1 cellular context compared by ENCODE assay signal in the genomic region with DNA sequence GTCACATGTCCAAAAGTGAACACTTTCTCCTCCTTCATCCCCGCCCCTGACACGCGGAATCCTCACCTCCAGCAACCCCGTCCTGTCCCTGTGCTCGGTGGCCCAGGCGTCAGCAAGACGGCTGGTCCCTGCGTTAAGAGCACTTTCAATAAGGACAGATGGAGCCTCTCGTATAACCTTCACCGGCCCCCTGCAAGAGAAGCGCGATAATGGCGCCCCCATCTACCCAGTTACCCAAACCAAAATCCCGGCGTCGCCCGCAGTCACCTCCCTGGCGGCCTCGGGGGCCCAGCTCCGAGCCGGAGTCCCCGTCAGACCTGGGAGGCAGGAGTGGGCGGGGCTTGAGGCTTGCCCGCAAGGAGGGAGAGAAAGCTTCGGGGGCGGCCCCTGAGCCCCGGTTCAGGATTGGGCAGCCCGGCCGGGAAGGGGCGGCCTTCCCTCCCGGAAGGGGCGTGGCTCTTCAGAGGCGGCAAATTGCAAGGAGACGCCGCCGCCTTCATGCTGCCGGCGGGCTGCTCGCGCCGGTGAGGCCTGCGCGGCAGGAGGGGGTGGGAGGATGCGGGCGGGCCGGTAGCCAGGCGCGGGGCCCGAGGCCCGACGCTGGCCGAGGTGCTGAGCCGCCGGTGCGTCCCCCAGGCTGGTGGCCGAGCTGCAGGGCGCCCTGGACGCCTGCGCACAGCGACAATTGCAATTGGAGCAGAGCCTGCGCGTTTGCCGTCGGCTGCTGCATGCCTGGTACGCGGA.
TF ChIP-seq lines count a peak whose summit lies in the region.

A gene with protein sequence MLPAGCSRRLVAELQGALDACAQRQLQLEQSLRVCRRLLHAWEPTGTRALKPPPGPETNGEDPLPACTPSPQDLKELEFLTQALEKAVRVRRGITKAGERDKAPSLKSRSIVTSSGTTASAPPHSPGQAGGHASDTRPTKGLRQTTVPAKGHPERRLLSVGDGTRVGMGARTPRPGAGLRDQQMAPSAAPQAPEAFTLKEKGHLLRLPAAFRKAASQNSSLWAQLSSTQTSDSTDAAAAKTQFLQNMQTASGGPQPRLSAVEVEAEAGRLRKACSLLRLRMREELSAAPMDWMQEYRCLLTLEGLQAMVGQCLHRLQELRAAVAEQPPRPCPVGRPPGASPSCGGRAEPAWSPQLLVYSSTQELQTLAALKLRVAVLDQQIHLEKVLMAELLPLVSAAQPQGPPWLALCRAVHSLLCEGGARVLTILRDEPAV (plus strand): TSS at position 463 of the 744 bp plus-strand sequence. CDS start 36 bp downstream, at position 499.

TF ChIP-seq in K562, 482 proteins besides CTCF, POLR2A, EP300 and RAD21 (continued from another document and continues in another):
- TF ChIP-seq CTBP1 (IDR thresholded peaks at IDR 0.05; ENCODE audit: borderline replicate concordance) (peak; percentile 56), ZFX (CRISPR knock-in tag; IDR thresholded peaks at IDR 0.05) (peak; percentile 55), EWSR1 (IDR thresholded peaks at IDR 0.05; ENCODE audit: borderline replicate concordance, low read depth, partially characterized antibody) (no peak), ZNF668 (CRISPR knock-in tag; IDR thresholded peaks at IDR 0.05) (no peak), ZNF589 (CRISPR knock-in tag; IDR thresholded peaks at IDR 0.05; ENCODE audit: low read depth) (no peak), NR2F6 (CRISPR knock-in tag; IDR thresholded peaks at IDR 0.05) (no peak), ZNF431 (CRISPR knock-in tag; IDR thresholded peaks at IDR 0.05) (no peak), YBX1 (IDR thresholded peaks at IDR 0.05) (no peak), SMARCC2 (IDR thresholded peaks at IDR 0.05; ENCODE audit: low read depth) (no peak), ZNF12 (CRISPR knock-in tag; IDR thresholded peaks at IDR 0.05) (no peak), L3MBTL2 (IDR thresholded peaks at IDR 0.05) (peak; percentile 91), FOXK2 (conservative IDR thresholded peaks at IDR 0.05 in 1 of 2, IDR thresholded peaks at IDR 0.05 in 1 of 2; ENCODE audit: low read depth in 2 of 2) (no peak), ZNF717 (CRISPR knock-in tag; IDR thresholded peaks at IDR 0.05) (no peak), CC2D1A (IDR thresholded peaks at IDR 0.05) (no peak), PYGO2 (tag; IDR thresholded peaks at IDR 0.05) (no peak), FOXK1 (CRISPR knock-in tag; IDR thresholded peaks at IDR 0.05; ENCODE audit: borderline replicate concordance) (no peak), ZNF282 (CRISPR knock-in tag; IDR thresholded peaks at IDR 0.05) (0 out of 2 replicates have a peak, but pooled peaks have one; percentile 29), POLR3G (IDR thresholded peaks at IDR 0.05; ENCODE audit: extremely low read depth, insufficient read length, insufficient replicate concordance) (no peak), OTX1 (CRISPR knock-in tag; IDR thresholded peaks at IDR 0.05) (no peak), EHMT2 (IDR thresholded peaks at IDR 0.05) (no peak), CHCHD3 (CRISPR knock-in tag; IDR thresholded peaks at IDR 0.05) (no peak), HIVEP1 (CRISPR knock-in tag; IDR thresholded peaks at IDR 0.05) (no peak), RBFOX2 (IDR thresholded peaks at IDR 0.05; ENCODE audit: low read depth, low read length) (peak; percentile 79), GABPA (tag; conservative IDR thresholded peaks at IDR 0.05; ENCODE audit: low read depth) (peak; percentile 93), HMGN3 (IDR thresholded peaks at IDR 0.05; ENCODE audit: borderline replicate concordance, extremely low read depth, insufficient read length, low read depth, low read length) (peak; percentile 35), NELFE (IDR thresholded peaks at IDR 0.05; ENCODE audit: insufficient read depth, insufficient read length) (no peak), RBM34 (IDR thresholded peaks at IDR 0.05; ENCODE audit: borderline replicate concordance, insufficient read depth, low read length) (no peak), CCAR2 (IDR thresholded peaks at IDR 0.05; ENCODE audit: low read depth, low read length) (no peak), SP2 (IDR thresholded peaks at IDR 0.05; ENCODE audit: extremely low read depth, low read depth, low read length, poor library complexity, severe bottlenecking) (no peak)
- TF ChIP-seq, protein P1, sequence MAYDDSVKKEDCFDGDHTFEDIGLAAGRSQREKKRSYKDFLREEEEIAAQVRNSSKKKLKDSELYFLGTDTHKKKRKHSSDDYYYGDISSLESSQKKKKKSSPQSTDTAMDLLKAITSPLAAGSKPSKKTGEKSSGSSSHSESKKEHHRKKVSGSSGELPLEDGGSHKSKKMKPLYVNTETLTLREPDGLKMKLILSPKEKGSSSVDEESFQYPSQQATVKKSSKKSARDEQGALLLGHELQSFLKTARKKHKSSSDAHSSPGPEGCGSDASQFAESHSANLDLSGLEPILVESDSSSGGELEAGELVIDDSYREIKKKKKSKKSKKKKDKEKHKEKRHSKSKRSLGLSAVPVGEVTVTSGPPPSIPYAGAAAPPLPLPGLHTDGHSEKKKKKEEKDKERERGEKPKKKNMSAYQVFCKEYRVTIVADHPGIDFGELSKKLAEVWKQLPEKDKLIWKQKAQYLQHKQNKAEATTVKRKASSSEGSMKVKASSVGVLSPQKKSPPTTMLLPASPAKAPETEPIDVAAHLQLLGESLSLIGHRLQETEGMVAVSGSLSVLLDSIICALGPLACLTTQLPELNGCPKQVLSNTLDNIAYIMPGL (CRISPR knock-in tag; IDR thresholded peaks at IDR 0.05): no peak
- TF ChIP-seq, protein P2, sequence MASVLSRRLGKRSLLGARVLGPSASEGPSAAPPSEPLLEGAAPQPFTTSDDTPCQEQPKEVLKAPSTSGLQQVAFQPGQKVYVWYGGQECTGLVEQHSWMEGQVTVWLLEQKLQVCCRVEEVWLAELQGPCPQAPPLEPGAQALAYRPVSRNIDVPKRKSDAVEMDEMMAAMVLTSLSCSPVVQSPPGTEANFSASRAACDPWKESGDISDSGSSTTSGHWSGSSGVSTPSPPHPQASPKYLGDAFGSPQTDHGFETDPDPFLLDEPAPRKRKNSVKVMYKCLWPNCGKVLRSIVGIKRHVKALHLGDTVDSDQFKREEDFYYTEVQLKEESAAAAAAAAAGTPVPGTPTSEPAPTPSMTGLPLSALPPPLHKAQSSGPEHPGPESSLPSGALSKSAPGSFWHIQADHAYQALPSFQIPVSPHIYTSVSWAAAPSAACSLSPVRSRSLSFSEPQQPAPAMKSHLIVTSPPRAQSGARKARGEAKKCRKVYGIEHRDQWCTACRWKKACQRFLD (CRISPR knock-in tag; IDR thresholded peaks at IDR 0.05): peak; percentile 61; the same call in 1 of the 2 replicates
- TF ChIP-seq, protein P3, sequence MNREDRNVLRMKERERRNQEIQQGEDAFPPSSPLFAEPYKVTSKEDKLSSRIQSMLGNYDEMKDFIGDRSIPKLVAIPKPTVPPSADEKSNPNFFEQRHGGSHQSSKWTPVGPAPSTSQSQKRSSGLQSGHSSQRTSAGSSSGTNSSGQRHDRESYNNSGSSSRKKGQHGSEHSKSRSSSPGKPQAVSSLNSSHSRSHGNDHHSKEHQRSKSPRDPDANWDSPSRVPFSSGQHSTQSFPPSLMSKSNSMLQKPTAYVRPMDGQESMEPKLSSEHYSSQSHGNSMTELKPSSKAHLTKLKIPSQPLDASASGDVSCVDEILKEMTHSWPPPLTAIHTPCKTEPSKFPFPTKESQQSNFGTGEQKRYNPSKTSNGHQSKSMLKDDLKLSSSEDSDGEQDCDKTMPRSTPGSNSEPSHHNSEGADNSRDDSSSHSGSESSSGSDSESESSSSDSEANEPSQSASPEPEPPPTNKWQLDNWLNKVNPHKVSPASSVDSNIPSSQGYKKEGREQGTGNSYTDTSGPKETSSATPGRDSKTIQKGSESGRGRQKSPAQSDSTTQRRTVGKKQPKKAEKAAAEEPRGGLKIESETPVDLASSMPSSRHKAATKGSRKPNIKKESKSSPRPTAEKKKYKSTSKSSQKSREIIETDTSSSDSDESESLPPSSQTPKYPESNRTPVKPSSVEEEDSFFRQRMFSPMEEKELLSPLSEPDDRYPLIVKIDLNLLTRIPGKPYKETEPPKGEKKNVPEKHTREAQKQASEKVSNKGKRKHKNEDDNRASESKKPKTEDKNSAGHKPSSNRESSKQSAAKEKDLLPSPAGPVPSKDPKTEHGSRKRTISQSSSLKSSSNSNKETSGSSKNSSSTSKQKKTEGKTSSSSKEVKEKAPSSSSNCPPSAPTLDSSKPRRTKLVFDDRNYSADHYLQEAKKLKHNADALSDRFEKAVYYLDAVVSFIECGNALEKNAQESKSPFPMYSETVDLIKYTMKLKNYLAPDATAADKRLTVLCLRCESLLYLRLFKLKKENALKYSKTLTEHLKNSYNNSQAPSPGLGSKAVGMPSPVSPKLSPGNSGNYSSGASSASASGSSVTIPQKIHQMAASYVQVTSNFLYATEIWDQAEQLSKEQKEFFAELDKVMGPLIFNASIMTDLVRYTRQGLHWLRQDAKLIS (CRISPR knock-in tag; IDR thresholded peaks at IDR 0.05): 0 out of 2 replicates have a peak, but pooled peaks have one; percentile 53
- TF ChIP-seq, protein P4, sequence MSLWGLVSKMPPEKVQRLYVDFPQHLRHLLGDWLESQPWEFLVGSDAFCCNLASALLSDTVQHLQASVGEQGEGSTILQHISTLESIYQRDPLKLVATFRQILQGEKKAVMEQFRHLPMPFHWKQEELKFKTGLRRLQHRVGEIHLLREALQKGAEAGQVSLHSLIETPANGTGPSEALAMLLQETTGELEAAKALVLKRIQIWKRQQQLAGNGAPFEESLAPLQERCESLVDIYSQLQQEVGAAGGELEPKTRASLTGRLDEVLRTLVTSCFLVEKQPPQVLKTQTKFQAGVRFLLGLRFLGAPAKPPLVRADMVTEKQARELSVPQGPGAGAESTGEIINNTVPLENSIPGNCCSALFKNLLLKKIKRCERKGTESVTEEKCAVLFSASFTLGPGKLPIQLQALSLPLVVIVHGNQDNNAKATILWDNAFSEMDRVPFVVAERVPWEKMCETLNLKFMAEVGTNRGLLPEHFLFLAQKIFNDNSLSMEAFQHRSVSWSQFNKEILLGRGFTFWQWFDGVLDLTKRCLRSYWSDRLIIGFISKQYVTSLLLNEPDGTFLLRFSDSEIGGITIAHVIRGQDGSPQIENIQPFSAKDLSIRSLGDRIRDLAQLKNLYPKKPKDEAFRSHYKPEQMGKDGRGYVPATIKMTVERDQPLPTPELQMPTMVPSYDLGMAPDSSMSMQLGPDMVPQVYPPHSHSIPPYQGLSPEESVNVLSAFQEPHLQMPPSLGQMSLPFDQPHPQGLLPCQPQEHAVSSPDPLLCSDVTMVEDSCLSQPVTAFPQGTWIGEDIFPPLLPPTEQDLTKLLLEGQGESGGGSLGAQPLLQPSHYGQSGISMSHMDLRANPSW (CRISPR knock-in tag; IDR thresholded peaks at IDR 0.05): 0 out of 2 replicates have a peak, but pooled peaks have one; percentile 58
- TF ChIP-seq, protein P5, sequence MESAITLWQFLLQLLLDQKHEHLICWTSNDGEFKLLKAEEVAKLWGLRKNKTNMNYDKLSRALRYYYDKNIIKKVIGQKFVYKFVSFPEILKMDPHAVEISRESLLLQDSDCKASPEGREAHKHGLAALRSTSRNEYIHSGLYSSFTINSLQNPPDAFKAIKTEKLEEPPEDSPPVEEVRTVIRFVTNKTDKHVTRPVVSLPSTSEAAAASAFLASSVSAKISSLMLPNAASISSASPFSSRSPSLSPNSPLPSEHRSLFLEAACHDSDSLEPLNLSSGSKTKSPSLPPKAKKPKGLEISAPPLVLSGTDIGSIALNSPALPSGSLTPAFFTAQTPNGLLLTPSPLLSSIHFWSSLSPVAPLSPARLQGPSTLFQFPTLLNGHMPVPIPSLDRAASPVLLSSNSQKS (CRISPR knock-in tag; IDR thresholded peaks at IDR 0.05): no peak
- TF ChIP-seq, protein P6, sequence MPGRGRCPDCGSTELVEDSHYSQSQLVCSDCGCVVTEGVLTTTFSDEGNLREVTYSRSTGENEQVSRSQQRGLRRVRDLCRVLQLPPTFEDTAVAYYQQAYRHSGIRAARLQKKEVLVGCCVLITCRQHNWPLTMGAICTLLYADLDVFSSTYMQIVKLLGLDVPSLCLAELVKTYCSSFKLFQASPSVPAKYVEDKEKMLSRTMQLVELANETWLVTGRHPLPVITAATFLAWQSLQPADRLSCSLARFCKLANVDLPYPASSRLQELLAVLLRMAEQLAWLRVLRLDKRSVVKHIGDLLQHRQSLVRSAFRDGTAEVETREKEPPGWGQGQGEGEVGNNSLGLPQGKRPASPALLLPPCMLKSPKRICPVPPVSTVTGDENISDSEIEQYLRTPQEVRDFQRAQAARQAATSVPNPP (IDR thresholded peaks at IDR 0.05; ENCODE audit: borderline replicate concordance, insufficient read depth, insufficient read length): no peak
- TF ChIP-seq, protein P7, sequence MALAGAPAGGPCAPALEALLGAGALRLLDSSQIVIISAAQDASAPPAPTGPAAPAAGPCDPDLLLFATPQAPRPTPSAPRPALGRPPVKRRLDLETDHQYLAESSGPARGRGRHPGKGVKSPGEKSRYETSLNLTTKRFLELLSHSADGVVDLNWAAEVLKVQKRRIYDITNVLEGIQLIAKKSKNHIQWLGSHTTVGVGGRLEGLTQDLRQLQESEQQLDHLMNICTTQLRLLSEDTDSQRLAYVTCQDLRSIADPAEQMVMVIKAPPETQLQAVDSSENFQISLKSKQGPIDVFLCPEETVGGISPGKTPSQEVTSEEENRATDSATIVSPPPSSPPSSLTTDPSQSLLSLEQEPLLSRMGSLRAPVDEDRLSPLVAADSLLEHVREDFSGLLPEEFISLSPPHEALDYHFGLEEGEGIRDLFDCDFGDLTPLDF (CRISPR knock-in tag; IDR thresholded peaks at IDR 0.05): 0 out of 2 replicates have a peak, but pooled peaks have one; percentile 39
- TF ChIP-seq, protein P8, sequence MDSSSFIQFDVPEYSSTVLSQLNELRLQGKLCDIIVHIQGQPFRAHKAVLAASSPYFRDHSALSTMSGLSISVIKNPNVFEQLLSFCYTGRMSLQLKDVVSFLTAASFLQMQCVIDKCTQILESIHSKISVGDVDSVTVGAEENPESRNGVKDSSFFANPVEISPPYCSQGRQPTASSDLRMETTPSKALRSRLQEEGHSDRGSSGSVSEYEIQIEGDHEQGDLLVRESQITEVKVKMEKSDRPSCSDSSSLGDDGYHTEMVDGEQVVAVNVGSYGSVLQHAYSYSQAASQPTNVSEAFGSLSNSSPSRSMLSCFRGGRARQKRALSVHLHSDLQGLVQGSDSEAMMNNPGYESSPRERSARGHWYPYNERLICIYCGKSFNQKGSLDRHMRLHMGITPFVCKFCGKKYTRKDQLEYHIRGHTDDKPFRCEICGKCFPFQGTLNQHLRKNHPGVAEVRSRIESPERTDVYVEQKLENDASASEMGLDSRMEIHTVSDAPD (CRISPR knock-in tag; IDR thresholded peaks at IDR 0.05): no peak
- TF ChIP-seq, protein P9, sequence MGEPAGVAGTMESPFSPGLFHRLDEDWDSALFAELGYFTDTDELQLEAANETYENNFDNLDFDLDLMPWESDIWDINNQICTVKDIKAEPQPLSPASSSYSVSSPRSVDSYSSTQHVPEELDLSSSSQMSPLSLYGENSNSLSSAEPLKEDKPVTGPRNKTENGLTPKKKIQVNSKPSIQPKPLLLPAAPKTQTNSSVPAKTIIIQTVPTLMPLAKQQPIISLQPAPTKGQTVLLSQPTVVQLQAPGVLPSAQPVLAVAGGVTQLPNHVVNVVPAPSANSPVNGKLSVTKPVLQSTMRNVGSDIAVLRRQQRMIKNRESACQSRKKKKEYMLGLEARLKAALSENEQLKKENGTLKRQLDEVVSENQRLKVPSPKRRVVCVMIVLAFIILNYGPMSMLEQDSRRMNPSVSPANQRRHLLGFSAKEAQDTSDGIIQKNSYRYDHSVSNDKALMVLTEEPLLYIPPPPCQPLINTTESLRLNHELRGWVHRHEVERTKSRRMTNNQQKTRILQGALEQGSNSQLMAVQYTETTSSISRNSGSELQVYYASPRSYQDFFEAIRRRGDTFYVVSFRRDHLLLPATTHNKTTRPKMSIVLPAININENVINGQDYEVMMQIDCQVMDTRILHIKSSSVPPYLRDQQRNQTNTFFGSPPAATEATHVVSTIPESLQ (CRISPR knock-in tag; IDR thresholded peaks at IDR 0.05): no peak
